ENCODE assay signal across 8 cellular contexts in the genomic region with DNA sequence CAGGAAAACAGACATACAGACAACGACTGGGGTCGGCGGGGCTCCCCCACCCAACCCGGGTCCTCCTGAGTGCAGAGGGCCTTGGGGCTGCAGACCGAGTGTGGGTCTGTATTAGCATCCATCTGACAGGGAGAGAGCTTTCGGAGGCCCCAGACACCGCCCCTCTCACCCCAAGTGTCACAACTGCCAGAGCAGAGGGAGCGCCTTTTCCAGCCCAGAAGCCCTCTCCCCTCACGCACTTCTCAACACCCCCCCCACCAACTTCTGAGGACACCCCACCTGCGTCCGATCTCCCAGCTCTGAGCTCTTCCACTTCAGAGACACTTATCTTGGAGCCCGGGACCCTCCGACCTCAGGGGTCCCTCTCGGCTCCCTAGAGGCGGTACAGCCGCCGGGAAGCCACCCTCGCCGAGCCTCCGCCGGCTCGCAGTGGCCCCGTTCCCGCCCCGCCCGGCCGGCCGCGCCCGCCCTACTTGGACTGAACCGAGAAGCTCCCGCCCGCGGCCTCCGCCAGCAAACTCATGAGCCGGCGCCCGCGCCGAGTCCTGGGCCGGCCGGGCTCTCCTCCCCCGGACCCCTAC. TPM values are rescaled to one million over a fixed set of nuclear protein-coding genes. Genes with fewer than 3 reads are reported as not detected.
DNase-seq lines count a peak whose midpoint lies in the region; ATAC-seq and TF ChIP-seq lines count a peak whose summit lies in the region.

No MANE protein-coding gene starts in this region.

- H3K4me1 ChIP-seq in DND-41 (ENCODE audit: insufficient read depth, low read length) = peaks cover 50% of the 10 kb centered on the region
- H3K4me1 ChIP-seq in trophoblast cell (ENCODE audit: control insufficient read depth in 1 of 2, insufficient read depth in 2 of 2, low read length in 2 of 2) = peaks cover 11 to 19% of the 10 kb centered on the region in 2 experiments

- H3K27ac ChIP-seq in DND-41 (ENCODE audit: low read length) (peak overlapping the region; percentile 93), trophoblast cell (ENCODE audit: low read depth, low read length) (peak overlapping the region; percentile 13)

- peak overlapping the region; percentile 10 for H3K4ac ChIP-seq in trophoblast cell (ENCODE audit: low read depth, low read length)

- H2BK12ac ChIP-seq in trophoblast cell (ENCODE audit: low read length) = no peak overlapping the region

- H3K36me3 ChIP-seq in DND-41 (ENCODE audit: insufficient read depth, low read length) = peaks cover 12% of the 10 kb centered on the region
- H3K36me3 ChIP-seq in trophoblast cell (ENCODE audit: control insufficient read depth in 1 of 2, insufficient read depth in 2 of 2, low read length in 2 of 2) = no peaks in the 10 kb centered on the region

- WGBS in trophoblast cell (ENCODE audit: extremely low coverage, insufficient coverage, insufficient read length) = no CpG with 5 or more reads among the region's 43 CpGs

- H3K27ac Mint-ChIP-seq in activated T-cell treated with anti-CD3 and anti-CD28 coated beads, Interleukin-2, amount 50 U/mL, for 24 hours = peak overlapping the region; percentile 92

- H3K14ac ChIP-seq in trophoblast cell (ENCODE audit: low read length) = peak overlapping the region; percentile 41

- H4K12ac ChIP-seq in trophoblast cell (ENCODE audit: low read depth, low read length) = no peak overlapping the region

- no peaks in the 10 kb centered on the region for H3K27me3 ChIP-seq in DND-41 (ENCODE audit: insufficient read depth, low read length, poor library complexity)
- no peaks in the 10 kb centered on the region for H3K27me3 ChIP-seq in trophoblast cell (ENCODE audit: insufficient read depth, low read length)

- no peak for TF ChIP-seq CTCF in DND-41 (IDR thresholded peaks at IDR 0.05; ENCODE audit: borderline replicate concordance, extremely low read depth, low read length, poor library complexity, severe bottlenecking)
- TF ChIP-seq CTCF in fibroblast of the aortic adventitia (IDR thresholded peaks at IDR 0.05; ENCODE audit: insufficient read depth, low read length) = no peak

- H2BK120ac ChIP-seq in trophoblast cell (ENCODE audit: insufficient read depth, low read length, poor library complexity) = peak overlapping the region; percentile 43

- peak overlapping the region; percentile 78 for H3K4me2 ChIP-seq in DND-41 (ENCODE audit: insufficient read depth, low read length)
- H3K4me2 ChIP-seq in trophoblast cell (ENCODE audit: low read length) = peak overlapping the region; percentile 67

- H3K36me3 Mint-ChIP-seq in activated T-cell treated with anti-CD3 and anti-CD28 coated beads, Interleukin-2, amount 50 U/mL, for 24 hours (ENCODE audit: low read depth) = peaks cover 47% of the 10 kb centered on the region

- H3K9me3 Mint-ChIP-seq in activated T-cell treated with anti-CD3 and anti-CD28 coated beads, Interleukin-2, amount 50 U/mL, for 24 hours = no peaks in the 10 kb centered on the region

- DNase-seq in DND-41 = peak; percentile 52
- peak; percentile 63 for DNase-seq in HT-29 (ENCODE audit: low spot score)
- DNase-seq in activated T-cell treated with anti-CD3 and anti-CD28 coated beads, Interleukin-2, amount 50 U/mL, for 24 hours = no peak
- no peak for DNase-seq in fibroblast of the aortic adventitia (ENCODE audit: low read depth)
- peak in 1 of 2 donors; percentile 27 for DNase-seq in trophoblast cell
- DNase-seq in T-helper 9 cell = no peak
- DNase-seq in mesenteric fat pad (ENCODE audit: low spot score) = no peak

- H3K79me2 ChIP-seq in DND-41 (ENCODE audit: insufficient read depth, low read length) (peaks cover 66% of the 10 kb centered on the region), trophoblast cell (ENCODE audit: control insufficient read depth, insufficient read depth, low read length, poor library complexity) (peaks cover 10% of the 10 kb centered on the region)

- H4K20me1 ChIP-seq in DND-41 (ENCODE audit: insufficient read depth, low read length) = peaks cover 40% of the 10 kb centered on the region

- H3K9me3 ChIP-seq in DND-41 (ENCODE audit: insufficient read depth, low read length, severe bottlenecking) (no peaks in the 10 kb centered on the region), trophoblast cell (ENCODE audit: insufficient read depth, low read depth, low read length) (no peaks in the 10 kb centered on the region)

- H4K8ac ChIP-seq in trophoblast cell (ENCODE audit: low read depth, low read length) = peak overlapping the region; percentile 46

- peaks cover 60% of the 10 kb centered on the region for H3K4me1 Mint-ChIP-seq in activated T-cell treated with anti-CD3 and anti-CD28 coated beads, Interleukin-2, amount 50 U/mL, for 24 hours (ENCODE audit: low read depth)

- no peak overlapping the region for H2BK5ac ChIP-seq in trophoblast cell (ENCODE audit: low read depth, low read length, poor library complexity)

- H4K91ac ChIP-seq in trophoblast cell (ENCODE audit: low read depth, low read length) = peak overlapping the region; percentile 25

- H3K4me3 ChIP-seq in DND-41 (ENCODE audit: low read depth in 1 of 2, low read length in 2 of 2) (peak overlapping the region; percentile 74 to 81; a peak in 3 of 4 replicates), fibroblast of the aortic adventitia (ENCODE audit: low read depth, low read length) (peak overlapping the region; percentile 78), trophoblast cell (ENCODE audit: low read depth, low read length) (peak overlapping the region; percentile 82)

- H2AFZ ChIP-seq in DND-41 (ENCODE audit: low read depth, low read length) = peak overlapping the region; percentile 41; the same call in 1 of the 2 replicates
- peak overlapping the region; percentile 5 for H2AFZ ChIP-seq in trophoblast cell (ENCODE audit: insufficient read depth, low read length, poor library complexity)

- H3K18ac ChIP-seq in trophoblast cell (ENCODE audit: low read length) = no peak overlapping the region

- no peaks in the 10 kb centered on the region for H3K27me3 Mint-ChIP-seq in activated T-cell treated with anti-CD3 and anti-CD28 coated beads, Interleukin-2, amount 50 U/mL, for 24 hours

- peak overlapping the region; percentile 15 for H2AK5ac ChIP-seq in trophoblast cell (ENCODE audit: low read length)

- peak overlapping the region; percentile 88 for H3K4me3 Mint-ChIP-seq in activated T-cell treated with anti-CD3 and anti-CD28 coated beads, Interleukin-2, amount 50 U/mL, for 24 hours

- H3K79me1 ChIP-seq in trophoblast cell (ENCODE audit: low read length) = peaks cover 9% of the 10 kb centered on the region

- H3K23ac ChIP-seq in trophoblast cell (ENCODE audit: low read length) = no peak overlapping the region

- ATAC-seq in DND-41 (ENCODE audit: insufficient read depth, low read depth) (peak; percentile 10), GM18502 (IDR thresholded peaks at IDR 0.05; ENCODE audit: poor library complexity, unreplicated experiment) (no peak)

- H3K9ac ChIP-seq in DND-41 (ENCODE audit: low read depth, low read length) = peak overlapping the region; percentile 76
- peak overlapping the region; percentile 88 for H3K9ac ChIP-seq in trophoblast cell (ENCODE audit: low read length)

RNA-seq across cellular contexts. Expression of a gene that starts 0.4 kb away (rescaled TPM):
- 53.4 and 58.9 TPM in 2 replicates for total RNA-seq in HT-29 (2014; rRNA removed; shearing (Covaris generic))
- total RNA-seq in fibroblast of the aortic adventitia (ENCODE audit: low replicate concordance) (4.8 and 19.0 TPM in 2 replicates), mesenteric fat pad (83.3 TPM)
- polyA plus RNA-seq in trophoblast cell (2013) = 48.3 and 53.7 TPM in 2 replicates

RNA-seq across cellular contexts. Expression of a gene that starts 15.1 kb away (rescaled TPM):
- total RNA-seq in HT-29 (2014; rRNA removed; shearing (Covaris generic)) = 28.3 and 29.4 TPM in 2 replicates
- total RNA-seq in fibroblast of the aortic adventitia (ENCODE audit: low replicate concordance) (21.6 and 43.5 TPM in 2 replicates), mesenteric fat pad (125 TPM)
- 17.6 and 18.0 TPM in 2 replicates for polyA plus RNA-seq in trophoblast cell (2013)

RNA-seq across cellular contexts. Expression of a gene that starts 32.0 kb away (rescaled TPM):
- total RNA-seq in HT-29 (2014; rRNA removed; shearing (Covaris generic)) = 40.9 and 41.3 TPM in 2 replicates
- total RNA-seq in fibroblast of the aortic adventitia (ENCODE audit: low replicate concordance) (5.6 and 15.2 TPM in 2 replicates), mesenteric fat pad (8.3 TPM)
- polyA plus RNA-seq in trophoblast cell (2013) = 24.0 TPM in 2 replicates

RNA-seq across cellular contexts. Expression of a gene that starts 43.0 kb away (rescaled TPM):
- total RNA-seq in HT-29 (2014; rRNA removed; shearing (Covaris generic)) = 151 and 165 TPM in 2 replicates
- total RNA-seq in fibroblast of the aortic adventitia (ENCODE audit: low replicate concordance) (66.8 and 123 TPM in 2 replicates), mesenteric fat pad (78.7 TPM)
- 75.8 and 77.4 TPM in 2 replicates for polyA plus RNA-seq in trophoblast cell (2013)

Comparison
In these comparisons a context has a peak if more than half of its experiments do, and no peak if none do; other contexts are left out.
1. DNase-seq: peak in DND-41 (single experiment) and HT-29 (single experiment); none in activated T-cell treated with anti-CD3 and anti-CD28 coated beads, Interleukin-2, amount 50 U/mL, for 24 hours (single experiment), fibroblast of the aortic adventitia (single experiment), T-helper 9 cell (single experiment) and mesenteric fat pad (single experiment).
2. Peak in every context shown above with its lines, with median percentiles within 50 percentile points of each other: H3K4me3 ChIP-seq.